11 cellular contexts compared by ENCODE assay signal in the genomic region with DNA sequence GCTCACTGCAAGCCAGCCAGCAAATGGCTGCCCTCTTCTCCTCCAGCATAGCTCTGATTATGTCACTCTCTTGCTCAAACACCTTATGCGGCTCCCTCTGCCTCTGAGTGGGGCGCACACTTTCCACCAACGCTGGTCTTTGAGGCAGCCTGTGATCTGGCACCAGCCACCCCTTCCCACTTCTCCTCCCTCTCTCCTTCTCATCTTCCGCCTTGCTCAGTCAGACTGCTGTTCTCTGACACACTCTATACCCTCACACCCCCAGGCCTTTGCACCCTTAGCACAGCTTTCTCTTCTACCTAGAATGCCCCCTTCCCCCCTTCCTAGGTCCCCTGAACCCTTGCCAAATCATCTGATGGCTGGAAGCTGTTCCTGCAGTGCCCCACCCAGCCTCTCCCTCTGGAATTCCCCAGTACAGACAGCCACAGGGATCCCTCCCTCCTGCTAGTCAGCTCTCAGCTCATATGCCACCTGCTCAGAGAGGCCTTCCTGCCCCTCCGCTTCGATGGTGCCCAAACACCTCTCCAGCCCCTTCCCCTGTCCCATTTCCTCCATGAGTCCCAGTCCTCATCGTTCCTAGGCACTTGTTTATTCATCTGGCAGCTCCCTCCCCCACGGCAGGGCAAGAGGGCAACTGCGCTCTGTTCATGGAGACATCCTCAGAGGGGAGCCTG. TPM values are rescaled to one million over a fixed set of nuclear protein-coding genes. Genes with fewer than 3 reads are reported as not detected.
DNase-seq lines count a peak whose midpoint lies in the region; ATAC-seq, FAIRE-seq and TF ChIP-seq lines count a peak whose summit lies in the region.
"Had no signal": no experiment of that assay in that cellular context is flagged by ENCODE, and none has a peak within 500 bp of the region (broad histone marks: within the 10 kb centered on the region; RNA-seq: fewer than 3 reads in every experiment).

No MANE protein-coding gene starts in this region.

- DNase-seq in A549 (ENCODE audit: low read depth in 1 of 2, low spot score in 1 of 2) (peak; percentile 43 to 71), LoVo (ENCODE audit: low spot score) (peak; percentile 73), bronchial epithelial cell (ENCODE audit: low read depth) (peak; percentile 75), mucosa of gallbladder (ENCODE audit: low spot score) (peak; percentile 72)
- no peak for DNase-seq in activated naive CD8-positive, alpha-beta T cell treated with anti-CD3 and anti-CD28 coated beads, Interleukin-2, amount 50 U/mL, for 24 hours
- no peak for DNase-seq in CD4-positive, alpha-beta T cell
- DNase-seq: aorta, T-helper 2 cell had no signal

- peak in 1 of 2 experiments; percentile 24; a peak in 1 of 5 replicates for TF ChIP-seq EP300 in A549 (IDR thresholded peaks at IDR 0.05)

- H3K36me3 Mint-ChIP-seq in activated naive CD8-positive, alpha-beta T cell treated with anti-CD3 and anti-CD28 coated beads, Interleukin-2, amount 50 U/mL, for 24 hours (ENCODE audit: low read depth): no peaks in the 10 kb centered on the region
- no peaks in the 10 kb centered on the region for H3K36me3 Mint-ChIP-seq in CD4-positive, alpha-beta T cell (ENCODE audit: low read depth)

- H3K36me3 ChIP-seq in bronchial epithelial cell (ENCODE audit: control insufficient read depth, insufficient read depth, low read length): peaks cover 16% of the 10 kb centered on the region

- no peaks in the 10 kb centered on the region for H3K27me3 ChIP-seq in bronchial epithelial cell (ENCODE audit: control insufficient read depth, insufficient read depth, low read length)
- peaks cover 16% of the 10 kb centered on the region for H3K27me3 ChIP-seq in CD4-positive, alpha-beta T cell (ENCODE audit: control insufficient read depth, insufficient read depth, low read length)

- CTCF ChIA-PET in A549 (lab: Yijun Ruan, JAX): interaction anchor here (0.7 to 11.2 kb wide), 10 partner anchors 15 to 297 kb away, joined by 3 to 183 read pairs (median 9); a partner anchor contains a TSS
- CTCF ChIA-PET in CD4-positive, alpha-beta T cell (lab: Charles Lee): no interaction called here

- H3K4me3 ChIP-seq in A549 (no peak overlapping the region), bronchial epithelial cell (ENCODE audit: low read depth, low read length) (no peak overlapping the region)

- WGBS in A549 (ENCODE audit: missing lambda C conversion rate): 23% methylated on average over 8 of the region's 9 CpGs

- H3K27ac ChIP-seq in A549: peak overlapping the region; percentile 83 to 91
- no peak overlapping the region for H3K27ac ChIP-seq in CD4-positive, alpha-beta T cell (ENCODE audit: low read depth, low read length)
- H3K27ac ChIP-seq: C4-2B had no signal

- no peak overlapping the region for H3K27ac Mint-ChIP-seq in activated naive CD8-positive, alpha-beta T cell treated with anti-CD3 and anti-CD28 coated beads, Interleukin-2, amount 50 U/mL, for 24 hours
- no peak overlapping the region for H3K27ac Mint-ChIP-seq in CD4-positive, alpha-beta T cell

- peak in 1 of 2 experiments; percentile 6; a peak in 1 of 5 replicates for TF ChIP-seq RAD21 in A549 (conservative IDR thresholded peaks at IDR 0.05 in 1 of 2, IDR thresholded peaks at IDR 0.05 in 1 of 2)

- H3K27me3 Mint-ChIP-seq in activated naive CD8-positive, alpha-beta T cell treated with anti-CD3 and anti-CD28 coated beads, Interleukin-2, amount 50 U/mL, for 24 hours: peaks cover 22% of the 10 kb centered on the region
- peaks cover 16% of the 10 kb centered on the region for H3K27me3 Mint-ChIP-seq in CD4-positive, alpha-beta T cell

- no peak overlapping the region for H3K4me3 Mint-ChIP-seq in activated naive CD8-positive, alpha-beta T cell treated with anti-CD3 and anti-CD28 coated beads, Interleukin-2, amount 50 U/mL, for 24 hours
- no peak overlapping the region for H3K4me3 Mint-ChIP-seq in CD4-positive, alpha-beta T cell

- peak overlapping the region; percentile 69 for H3K4me2 ChIP-seq in A549

- H3K9me3 Mint-ChIP-seq in activated naive CD8-positive, alpha-beta T cell treated with anti-CD3 and anti-CD28 coated beads, Interleukin-2, amount 50 U/mL, for 24 hours: no peaks in the 10 kb centered on the region
- H3K9me3 Mint-ChIP-seq in CD4-positive, alpha-beta T cell: no peaks in the 10 kb centered on the region

- peak; percentile 62 to 75; a peak in 5 of 6 replicates for ATAC-seq in A549
- no peak for ATAC-seq in activated naive CD8-positive, alpha-beta T cell treated with anti-CD3 and anti-CD28 coated beads, Interleukin-2, amount 50 U/mL, for 24 hours
- no peak for ATAC-seq in HG03108 (IDR thresholded peaks at IDR 0.05; ENCODE audit: unreplicated experiment)
- ATAC-seq in CD4-positive, alpha-beta T cell (ENCODE audit: poor library complexity): no peak
- ATAC-seq in HG03139 (IDR thresholded peaks at IDR 0.05; ENCODE audit: unreplicated experiment): no peak

- TF ChIP-seq CTCF in A549 (IDR thresholded peaks at IDR 0.05) (no peak), bronchial epithelial cell (IDR thresholded peaks at IDR 0.05; ENCODE audit: insufficient read depth, low read length, severe bottlenecking) (no peak)
- no peak for TF ChIP-seq CTCF in CD4-positive, alpha-beta T cell (IDR thresholded peaks at IDR 0.05)

- H3K4me1 ChIP-seq in A549: peaks cover 48% of the 10 kb centered on the region

- POLR2A ChIA-PET in A549 (lab: Yijun Ruan, JAX): interaction anchor here (0.9 to 4.4 kb wide), 7 partner anchors 13 to 123 kb away, joined by 3 to 25 read pairs (median 5); a partner anchor contains a TSS
- POLR2A ChIA-PET in CD4-positive, alpha-beta T cell (lab: Charles Lee): interaction anchor here (1.5 kb wide), 1 partner anchor 22 kb away, joined by 3 read pairs; a partner anchor contains a TSS

- H3K9me3 ChIP-seq in A549: no peaks in the 10 kb centered on the region
- no peaks in the 10 kb centered on the region for H3K9me3 ChIP-seq in CD4-positive, alpha-beta T cell (ENCODE audit: control insufficient read depth, low read length)

- peaks cover 12% of the 10 kb centered on the region for H3K4me1 Mint-ChIP-seq in activated naive CD8-positive, alpha-beta T cell treated with anti-CD3 and anti-CD28 coated beads, Interleukin-2, amount 50 U/mL, for 24 hours
- H3K4me1 Mint-ChIP-seq in CD4-positive, alpha-beta T cell (ENCODE audit: low read depth): peaks cover 9% of the 10 kb centered on the region

- intact Hi-C loops in CD4-positive, alpha-beta T cell (cut with DNase I, micrococcal nuclease): loop anchor here in 1 of 2 experiments (10.0 kb wide), 1 partner anchor 748 kb away; no protein-coding TSS in a partner anchor

- FAIRE-seq in A549 (lab: Jason Lieb, UNC): no peak
- FAIRE-seq in bronchial epithelial cell (lab: Jason Lieb, UNC): no peak

- TF ChIP-seq POLR2A in A549 (IDR thresholded peaks at IDR 0.05; ENCODE audit: low read length): no peak

TF ChIP-seq in A549, 52 proteins besides CTCF, POLR2A, EP300 and RAD21:
- TF ChIP-seq NFE2L2 (conservative IDR thresholded peaks at IDR 0.05; ENCODE audit: low read length) (no peak), RCOR1 (IDR thresholded peaks at IDR 0.05; ENCODE audit: low read depth, low read length) (no peak), EHF (CRISPR knock-in tag; IDR thresholded peaks at IDR 0.05) (no peak), FOXS1 (CRISPR knock-in tag; IDR thresholded peaks at IDR 0.05) (no peak)
- TF ChIP-seq, protein P1, sequence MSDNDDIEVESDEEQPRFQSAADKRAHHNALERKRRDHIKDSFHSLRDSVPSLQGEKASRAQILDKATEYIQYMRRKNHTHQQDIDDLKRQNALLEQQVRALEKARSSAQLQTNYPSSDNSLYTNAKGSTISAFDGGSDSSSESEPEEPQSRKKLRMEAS (IDR thresholded peaks at IDR 0.05): peak; percentile 61
TF ChIP-seq in A549: peak in this region for 1.

RNA-seq across cellular contexts. Expression of a gene that starts 21.8 kb away (rescaled TPM):
- polyA plus RNA-seq in A549 (2011; rRNA removed) (47.6 and 62.9 TPM in 2 replicates), A549 (2017; fragmentation: RNase III; extraction: RNeasy Plus Mini Kit Qiagen cat#74134 plus additional on column Dnase treatment) (37.3 to 38.5 TPM (median 38.3 TPM) in 3 replicates)
- 50.9 and 68.0 TPM in 2 replicates for polyA plus RNA-seq in A549 (2012; cell fraction: cytosol; rRNA removed)
- 62.3 and 63.1 TPM in 2 replicates for polyA plus RNA-seq in A549 (2012; cell fraction: nucleus; rRNA removed)
- 78.5 and 82.1 TPM in 2 replicates for polyA minus RNA-seq in A549 (2011; rRNA and poly(A)+ RNA removed)
- total RNA-seq in bronchial epithelial cell (67.4 and 95.2 TPM in 2 replicates), mucosa of gallbladder (66.3 TPM)
- 10 to 100 TPM; 42.3 to 45.9 TPM for total RNA-seq in CD4-positive, alpha-beta T cell

RNA-seq across cellular contexts. Expression of a gene that starts 37.4 kb away (rescaled TPM):
- polyA plus RNA-seq in A549 (2011; rRNA removed): 1.4 and 1.5 TPM in 2 replicates
- 2.4 and 3.5 TPM in 2 replicates for polyA plus RNA-seq in A549 (2012; cell fraction: cytosol; rRNA removed)
- polyA plus RNA-seq in A549 (2012; cell fraction: nucleus; rRNA removed): 15.3 and 19.1 TPM in 2 replicates
- polyA plus RNA-seq in A549 (2017; fragmentation: RNase III; extraction: RNeasy Plus Mini Kit Qiagen cat#74134 plus additional on column Dnase treatment): 8.1 to 11.1 TPM (median 10.4 TPM) in 3 replicates
- polyA minus RNA-seq in A549 (2011; rRNA and poly(A)+ RNA removed): 0.95 and 1.4 TPM in 2 replicates
- 87.7 and 121 TPM in 2 replicates for total RNA-seq in bronchial epithelial cell
- 52.5 TPM for total RNA-seq in mucosa of gallbladder
- total RNA-seq in CD4-positive, alpha-beta T cell: not detected

RNA-seq across cellular contexts. Expression of a gene that starts 48.9 kb away (rescaled TPM):
- polyA plus RNA-seq in A549 (2011; rRNA removed): not detected in 2 replicates
- polyA plus RNA-seq in A549 (2012; cell fraction: cytosol; rRNA removed): not detected in 2 replicates
- 0.04 and 0.07 TPM in 2 replicates for polyA plus RNA-seq in A549 (2012; cell fraction: nucleus; rRNA removed)
- not detected in 3 replicates for polyA plus RNA-seq in A549 (2017; fragmentation: RNase III; extraction: RNeasy Plus Mini Kit Qiagen cat#74134 plus additional on column Dnase treatment)
- not detected in 2 replicates for polyA minus RNA-seq in A549 (2011; rRNA and poly(A)+ RNA removed)
- total RNA-seq in bronchial epithelial cell: not detected in 2 replicates
- total RNA-seq in mucosa of gallbladder: not detected
- total RNA-seq in CD4-positive, alpha-beta T cell: not detected

Comparison
In these comparisons a context has a peak if more than half of its experiments do, and no peak if none do; other contexts are left out.
1. ATAC-seq: peak in A549 (2 of 2); none in activated naive CD8-positive, alpha-beta T cell treated with anti-CD3 and anti-CD28 coated beads, Interleukin-2, amount 50 U/mL, for 24 hours (single experiment), HG03108 (single experiment), CD4-positive, alpha-beta T cell (single experiment) and HG03139 (single experiment).
2. DNase-seq: peak in A549 (2 of 2), LoVo (single experiment), bronchial epithelial cell (single experiment) and mucosa of gallbladder (single experiment); none in activated naive CD8-positive, alpha-beta T cell treated with anti-CD3 and anti-CD28 coated beads, Interleukin-2, amount 50 U/mL, for 24 hours (single experiment) and CD4-positive, alpha-beta T cell (0 of 10).
3. RNA of a gene that starts 37.4 kb away (total RNA-seq): 87.7 to 121 TPM in bronchial epithelial cell and 52.5 TPM in mucosa of gallbladder (single experiment); not detected in CD4-positive, alpha-beta T cell; every median in the first group is over 10 times any median in the second.